1 cellular context compared by ENCODE assay signal in the genomic region with DNA sequence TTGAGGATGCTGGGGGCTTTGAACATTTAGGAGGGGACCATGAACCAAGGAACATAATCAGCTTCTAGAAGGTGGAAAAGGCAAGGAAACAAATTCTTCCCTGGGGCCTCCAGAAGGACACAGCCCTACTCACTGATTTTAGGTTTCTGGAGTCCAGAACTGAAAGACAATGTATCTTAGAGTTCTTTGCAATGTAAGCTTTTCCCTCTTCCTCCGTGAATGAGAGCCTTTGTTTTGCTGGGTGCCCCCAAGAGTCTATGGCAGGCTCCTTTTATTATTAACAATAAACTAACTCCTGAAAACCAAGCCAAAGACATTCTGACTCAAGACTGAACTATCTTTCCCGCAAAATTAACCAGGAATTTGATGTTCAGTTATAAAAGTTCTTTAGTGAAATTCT.
TF ChIP-seq lines count a peak whose summit lies in the region.

No MANE protein-coding gene starts in this region.

TF ChIP-seq in IMR-90, 13 proteins besides CTCF, POLR2A, EP300 and RAD21 (continued from another document):
- TF ChIP-seq, protein P1, sequence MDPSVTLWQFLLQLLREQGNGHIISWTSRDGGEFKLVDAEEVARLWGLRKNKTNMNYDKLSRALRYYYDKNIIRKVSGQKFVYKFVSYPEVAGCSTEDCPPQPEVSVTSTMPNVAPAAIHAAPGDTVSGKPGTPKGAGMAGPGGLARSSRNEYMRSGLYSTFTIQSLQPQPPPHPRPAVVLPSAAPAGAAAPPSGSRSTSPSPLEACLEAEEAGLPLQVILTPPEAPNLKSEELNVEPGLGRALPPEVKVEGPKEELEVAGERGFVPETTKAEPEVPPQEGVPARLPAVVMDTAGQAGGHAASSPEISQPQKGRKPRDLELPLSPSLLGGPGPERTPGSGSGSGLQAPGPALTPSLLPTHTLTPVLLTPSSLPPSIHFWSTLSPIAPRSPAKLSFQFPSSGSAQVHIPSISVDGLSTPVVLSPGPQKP (IDR thresholded peaks at IDR 0.05; ENCODE audit: borderline replicate concordance, low read depth, low read length): no peak
- TF ChIP-seq CHD1 (IDR thresholded peaks at IDR 0.05; ENCODE audit: low read depth, low read length) (no peak), SMC3 (IDR thresholded peaks at IDR 0.05; ENCODE audit: low read depth, low read length) (no peak), MXI1 (IDR thresholded peaks at IDR 0.05; ENCODE audit: borderline replicate concordance, low read depth, low read length) (no peak)
